Comparison of ENCODE assay signal across 9 cellular contexts in genomic region chr17:69047368-69048263, GRCh38. TPM values are rescaled to one million over a fixed set of nuclear protein-coding genes. Genes with fewer than 3 reads are reported as not detected.
DNase-seq lines count a peak whose midpoint lies in the region; ATAC-seq and TF ChIP-seq lines count a peak whose summit lies in the region.
"Had no signal": no experiment of that assay in that cellular context is flagged by ENCODE, and none has a peak within 500 bp of the region (broad histone marks: within the 10 kb centered on the region; RNA-seq: fewer than 3 reads in every experiment).

No MANE protein-coding gene starts in this region.

- TF ChIP-seq CTCF in gastroesophageal sphincter (IDR thresholded peaks at IDR 0.05), result no peak
- no peak for TF ChIP-seq CTCF in progenitor cell of endocrine pancreas (IDR thresholded peaks at IDR 0.05; ENCODE audit: unreplicated experiment)

- ATAC-seq in gastroesophageal sphincter, result peak; percentile 92
- ATAC-seq: activated T-cell treated with anti-CD3 and anti-CD28 coated beads, Interleukin-2, amount 50 U/mL, for 72 hours had no signal

- intact Hi-C loops in CD4-positive, alpha-beta memory T cell (cut with micrococcal nuclease), result no loop called here

- TF ChIP-seq POLR2A in gastroesophageal sphincter (IDR thresholded peaks at IDR 0.05), result no peak

- POLR2A ChIA-PET in CD4-positive, alpha-beta memory T cell (lab: Charles Lee; ENCODE audit: partially characterized antibody), result no interaction called here

- peaks cover 11% of the 10 kb centered on the region for H3K4me1 Mint-ChIP-seq in progenitor cell of endocrine pancreas (ENCODE audit: low read depth)
- peaks cover 2 to 18% (median 6%) of the 10 kb centered on the region in 4 donors for H3K4me1 Mint-ChIP-seq in CD4-positive, alpha-beta memory T cell

- peaks cover 0 to 11% of the 10 kb centered on the region in 2 donors for H3K36me3 ChIP-seq in gastroesophageal sphincter
- H3K36me3 ChIP-seq in CD4-positive, alpha-beta memory T cell (ENCODE audit: insufficient read depth, low read length), result no peaks in the 10 kb centered on the region

- H3K4me3 ChIP-seq in gastroesophageal sphincter, result no peak overlapping the region
- no peak overlapping the region for H3K4me3 ChIP-seq in CD4-positive, alpha-beta memory T cell (ENCODE audit: low read length in 2 of 2)

- no peaks in the 10 kb centered on the region for H3K27me3 ChIP-seq in gastroesophageal sphincter
- no peaks in the 10 kb centered on the region for H3K27me3 ChIP-seq in CD4-positive, alpha-beta memory T cell (ENCODE audit: insufficient read depth, low read length)

- peak overlapping the region; percentile 99 for H3K27ac Mint-ChIP-seq in progenitor cell of endocrine pancreas
- H3K27ac Mint-ChIP-seq in CD4-positive, alpha-beta memory T cell, result no peak overlapping the region
- H3K27ac Mint-ChIP-seq: activated T-cell treated with anti-CD3 and anti-CD28 coated beads, Interleukin-2, amount 50 U/mL, for 72 hours had no signal

- peak overlapping the region; percentile 31 for H3K4me3 Mint-ChIP-seq in progenitor cell of endocrine pancreas (ENCODE audit: low read depth)
- peak overlapping the region in 1 of 8 donors; percentile 26 for H3K4me3 Mint-ChIP-seq in CD4-positive, alpha-beta memory T cell
- H3K4me3 Mint-ChIP-seq: activated T-cell treated with anti-CD3 and anti-CD28 coated beads, Interleukin-2, amount 50 U/mL, for 72 hours had no signal

- no peak for TF ChIP-seq EP300 in gastroesophageal sphincter (IDR thresholded peaks at IDR 0.05)

- no peaks in the 10 kb centered on the region for H3K9me3 ChIP-seq in gastroesophageal sphincter
- no peaks in the 10 kb centered on the region for H3K9me3 ChIP-seq in CD4-positive, alpha-beta memory T cell (ENCODE audit: control insufficient read depth in 1 of 2, low read length in 2 of 2)

- peak overlapping the region in 3 of 4 donors; percentile 55 to 64 (median 63) for H3K27ac ChIP-seq in gastroesophageal sphincter
- H3K27ac ChIP-seq in CD4-positive, alpha-beta memory T cell (ENCODE audit: low read depth, low read length), result no peak overlapping the region

- H3K36me3 Mint-ChIP-seq in progenitor cell of endocrine pancreas (ENCODE audit: insufficient read depth), result peaks cover 14% of the 10 kb centered on the region
- H3K36me3 Mint-ChIP-seq in CD4-positive, alpha-beta memory T cell, result no peaks in the 10 kb centered on the region

- H3K9me3 Mint-ChIP-seq in progenitor cell of endocrine pancreas (ENCODE audit: low read depth), result peaks cover 30% of the 10 kb centered on the region
- peaks cover 0 to 3% (median 0%) of the 10 kb centered on the region in 8 donors for H3K9me3 Mint-ChIP-seq in CD4-positive, alpha-beta memory T cell

- DNase-seq in ELR (ENCODE audit: low read depth) (peak; percentile 29), SKM-1 (lab: John Stamatoyannopoulos, UW; ENCODE audit: unreplicated experiment) (peak; percentile 92), progenitor cell of endocrine pancreas (ENCODE audit: low spot score, unreplicated experiment) (peak; percentile 33), hypothalamus (lab: John Stamatoyannopoulos, UW) (no peak), mesenteric fat pad (ENCODE audit: low spot score) (no peak)
- no peak for DNase-seq in CD4-positive, alpha-beta memory T cell
- no peak for DNase-seq in stimulated activated naive CD4-positive, alpha-beta T cell (lab: John Stamatoyannopoulos, UW)
- DNase-seq: activated T-cell treated with anti-CD3 and anti-CD28 coated beads, Interleukin-2, amount 50 U/mL, for 72 hours had no signal

- WGBS in gastroesophageal sphincter (ENCODE audit: low coverage in 1 of 2), 2 donors, result 26 to 37% methylated on average over 2 of the region's 3 CpGs

- CTCF ChIA-PET in CD4-positive, alpha-beta memory T cell (lab: Charles Lee; ENCODE audit: partially characterized antibody), result no interaction called here

- no peaks in the 10 kb centered on the region for H3K27me3 Mint-ChIP-seq in progenitor cell of endocrine pancreas
- peaks cover 0 to 4% of the 10 kb centered on the region in 2 donors for H3K27me3 Mint-ChIP-seq in CD4-positive, alpha-beta memory T cell

- H3K4me1 ChIP-seq in gastroesophageal sphincter, result no peaks in the 10 kb centered on the region
- peaks cover 9% of the 10 kb centered on the region for H3K4me1 ChIP-seq in CD4-positive, alpha-beta memory T cell (ENCODE audit: insufficient read depth, low read length)

RNA-seq across cellular contexts. Expression of gene ABCA9, which starts 13.1 kb away (rescaled TPM):
- total RNA-seq in gastroesophageal sphincter (10 to 100 TPM; 18.3 to 64.6 (median 26.5) TPM), progenitor cell of endocrine pancreas (0.11 and 0.14 TPM in 2 replicates), mesenteric fat pad (57.5 TPM)
- under 1 TPM; 0.06 TPM for total RNA-seq in CD4-positive, alpha-beta memory T cell
- polyA plus RNA-seq in CD4-positive, alpha-beta memory T cell, result not detected

Comparison
In these comparisons a context has a peak if more than half of its experiments do, and no peak if none do; other contexts are left out.
1. DNase-seq: peak in ELR (single experiment), SKM-1 (single experiment) and progenitor cell of endocrine pancreas (single experiment); none in CD4-positive, alpha-beta memory T cell (0 of 5), stimulated activated naive CD4-positive, alpha-beta T cell (0 of 6), hypothalamus (0 of 51) and mesenteric fat pad (single experiment).
2. RNA of gene ABCA9, which starts 13.1 kb away (total RNA-seq): 57.5 TPM in mesenteric fat pad (single experiment) and 18.3 to 64.6 TPM in gastroesophageal sphincter; 0.11 to 0.14 TPM in progenitor cell of endocrine pancreas and 0.06 TPM in CD4-positive, alpha-beta memory T cell; every median in the first group is over 10 times any median in the second.